8 cellular contexts compared by ENCODE assay signal in the genomic region with DNA sequence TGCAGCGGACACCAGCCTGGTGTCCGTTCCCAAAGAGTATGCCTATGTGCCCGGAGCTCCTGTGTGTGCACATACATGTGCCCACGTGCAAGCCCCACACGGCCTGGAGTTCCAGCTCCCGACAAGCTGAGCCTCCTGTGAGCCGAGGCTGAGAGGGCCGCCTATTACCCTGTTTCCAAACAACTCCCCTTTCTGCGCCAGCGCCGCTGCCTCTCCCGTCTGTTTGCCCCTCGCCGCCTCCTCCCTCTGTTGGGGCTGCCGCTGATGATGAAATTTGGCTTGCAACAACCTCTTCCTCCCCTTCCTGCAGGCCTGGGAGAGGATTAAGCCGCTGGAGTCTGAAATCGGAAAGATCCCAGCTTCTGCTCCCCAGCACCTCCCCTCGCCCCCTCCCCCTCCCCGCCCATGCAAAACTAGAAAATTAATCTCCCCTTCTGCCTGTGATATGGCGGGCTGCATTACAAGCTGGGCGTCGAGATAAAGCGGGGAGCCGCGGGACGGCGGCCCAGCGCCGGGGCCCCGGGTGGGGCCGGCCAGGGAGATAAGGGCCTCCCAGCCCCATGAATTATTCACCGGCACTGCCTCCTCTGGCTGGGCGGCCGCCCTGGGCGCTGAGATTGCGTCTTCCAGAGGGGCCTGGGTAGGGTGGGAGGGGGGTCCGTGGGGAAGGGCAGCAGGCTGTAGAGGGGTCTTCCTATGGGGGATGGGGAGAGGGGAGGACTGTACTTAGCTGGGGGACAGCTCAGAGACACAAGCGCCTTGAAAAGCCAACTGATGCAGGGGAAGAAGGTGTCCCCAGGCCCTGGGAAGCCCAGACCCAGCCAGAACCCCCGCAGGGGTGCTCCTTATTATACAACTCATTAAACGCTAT.
DNase-seq lines count a peak whose midpoint lies in the region; ATAC-seq and TF ChIP-seq lines count a peak whose summit lies in the region.

No MANE protein-coding gene starts in this region.

- H3K9ac ChIP-seq in iPS-15b (ENCODE audit: low read depth, low read length): no peak overlapping the region

- DNase-seq in KBM-7 (peak; percentile 87), amniotic epithelial cell (ENCODE audit: low read depth) (peak; percentile 97), C1 segment of cervical spinal cord (lab: John Stamatoyannopoulos, UW) (no peak)
- no peak for DNase-seq in stimulated activated naive B cell treated with anti-CD40 and anti-IgM and Interleukin-4, amounts not matched to agents 10 μg/mL and 1 μg/mL and 100 μg/mL, for 72 hours
- DNase-seq in T-helper 2 cell treated with Interferon-gamma antibody and Interleukin-4, amounts not matched to agents 5 μg/mL and 100 μg/mL, for 36 hours (ENCODE audit: low spot score): no peak
- no peak for DNase-seq in stimulated activated CD4-positive, alpha-beta T cell treated with anti-CD3 and anti-CD28 coated beads, Interleukin-4, amount 100 ng/mL, for 4 hours

- H3K4me1 ChIP-seq in iPS-15b (ENCODE audit: control insufficient read depth, insufficient read depth, low read length): no peaks in the 10 kb centered on the region

- peak overlapping the region; percentile 10 to 57 for H3K4me3 Mint-ChIP-seq in stimulated activated naive B cell treated with anti-CD40 and anti-IgM and Interleukin-4, amounts not matched to agents 10 μg/mL and 1 μg/mL and 100 μg/mL, for 72 hours
- no peak overlapping the region for H3K4me3 Mint-ChIP-seq in T-helper 2 cell treated with Interferon-gamma antibody and Interleukin-4, amounts not matched to agents 5 μg/mL and 100 μg/mL, for 36 hours

- no peaks in the 10 kb centered on the region for H3K36me3 ChIP-seq in iPS-15b (ENCODE audit: control insufficient read depth, insufficient read depth, low read length)

- no peaks in the 10 kb centered on the region for H3K9me3 Mint-ChIP-seq in stimulated activated naive B cell treated with anti-CD40 and anti-IgM and Interleukin-4, amounts not matched to agents 10 μg/mL and 1 μg/mL and 100 μg/mL, for 72 hours
- H3K9me3 Mint-ChIP-seq in T-helper 2 cell treated with Interferon-gamma antibody and Interleukin-4, amounts not matched to agents 5 μg/mL and 100 μg/mL, for 36 hours: no peaks in the 10 kb centered on the region

- H3K9me3 ChIP-seq in iPS-15b (ENCODE audit: control insufficient read depth, insufficient read depth, low read length): no peaks in the 10 kb centered on the region

- H3K27me3 Mint-ChIP-seq in stimulated activated naive B cell treated with anti-CD40 and anti-IgM and Interleukin-4, amounts not matched to agents 10 μg/mL and 1 μg/mL and 100 μg/mL, for 72 hours: peaks cover 32 to 49% of the 10 kb centered on the region in 2 donors
- H3K27me3 Mint-ChIP-seq in T-helper 2 cell treated with Interferon-gamma antibody and Interleukin-4, amounts not matched to agents 5 μg/mL and 100 μg/mL, for 36 hours (ENCODE audit: low read depth): peaks cover 35% of the 10 kb centered on the region

- no peak overlapping the region for H3K27ac Mint-ChIP-seq in stimulated activated naive B cell treated with anti-CD40 and anti-IgM and Interleukin-4, amounts not matched to agents 10 μg/mL and 1 μg/mL and 100 μg/mL, for 72 hours
- no peak overlapping the region for H3K27ac Mint-ChIP-seq in T-helper 2 cell treated with Interferon-gamma antibody and Interleukin-4, amounts not matched to agents 5 μg/mL and 100 μg/mL, for 36 hours

- H3K4me1 Mint-ChIP-seq in stimulated activated naive B cell treated with anti-CD40 and anti-IgM and Interleukin-4, amounts not matched to agents 10 μg/mL and 1 μg/mL and 100 μg/mL, for 72 hours: peaks cover 2 to 6% of the 10 kb centered on the region in 2 donors
- peaks cover 6% of the 10 kb centered on the region for H3K4me1 Mint-ChIP-seq in T-helper 2 cell treated with Interferon-gamma antibody and Interleukin-4, amounts not matched to agents 5 μg/mL and 100 μg/mL, for 36 hours (ENCODE audit: low read depth)

- ATAC-seq in stimulated activated naive B cell treated with anti-CD40 and anti-IgM and Interleukin-4, amounts not matched to agents 10 μg/mL and 1 μg/mL and 100 μg/mL, for 72 hours (replicated peaks): peak; percentile 27 to 31
- ATAC-seq in GM18505 (IDR thresholded peaks at IDR 0.05; ENCODE audit: unreplicated experiment): no peak

- H3K36me3 Mint-ChIP-seq in stimulated activated naive B cell treated with anti-CD40 and anti-IgM and Interleukin-4, amounts not matched to agents 10 μg/mL and 1 μg/mL and 100 μg/mL, for 72 hours: no peaks in the 10 kb centered on the region
- no peaks in the 10 kb centered on the region for H3K36me3 Mint-ChIP-seq in T-helper 2 cell treated with Interferon-gamma antibody and Interleukin-4, amounts not matched to agents 5 μg/mL and 100 μg/mL, for 36 hours (ENCODE audit: low read depth)

- no peak for TF ChIP-seq POLR2A in GM18505 (IDR thresholded peaks at IDR 0.05; ENCODE audit: borderline replicate concordance, extremely low read depth, insufficient read depth, insufficient read length)

- H3K27me3 ChIP-seq in iPS-15b (ENCODE audit: control insufficient read depth, insufficient read depth, low read length): peaks cover 76% of the 10 kb centered on the region

- peak overlapping the region; percentile 45 for H3K4me3 ChIP-seq in iPS-15b (ENCODE audit: low read depth, low read length)

- in situ Hi-C loops in KBM-7 (cut with MboI; ENCODE audit: low pct_unique_long_range_greater_than_20kb, low sequenced_read_pairs): no loop called here

Comparison
In these comparisons a context has a peak if more than half of its experiments do, and no peak if none do; other contexts are left out.
1. DNase-seq: peak in KBM-7 (single experiment) and amniotic epithelial cell (single experiment); none in stimulated activated naive B cell treated with anti-CD40 and anti-IgM and Interleukin-4, amounts not matched to agents 10 μg/mL and 1 μg/mL and 100 μg/mL, for 72 hours (single experiment), T-helper 2 cell treated with Interferon-gamma antibody and Interleukin-4, amounts not matched to agents 5 μg/mL and 100 μg/mL, for 36 hours (single experiment), stimulated activated CD4-positive, alpha-beta T cell treated with anti-CD3 and anti-CD28 coated beads, Interleukin-4, amount 100 ng/mL, for 4 hours (0 of 2) and C1 segment of cervical spinal cord (0 of 14).